1 cellular context compared by ENCODE assay signal in the genomic region with DNA sequence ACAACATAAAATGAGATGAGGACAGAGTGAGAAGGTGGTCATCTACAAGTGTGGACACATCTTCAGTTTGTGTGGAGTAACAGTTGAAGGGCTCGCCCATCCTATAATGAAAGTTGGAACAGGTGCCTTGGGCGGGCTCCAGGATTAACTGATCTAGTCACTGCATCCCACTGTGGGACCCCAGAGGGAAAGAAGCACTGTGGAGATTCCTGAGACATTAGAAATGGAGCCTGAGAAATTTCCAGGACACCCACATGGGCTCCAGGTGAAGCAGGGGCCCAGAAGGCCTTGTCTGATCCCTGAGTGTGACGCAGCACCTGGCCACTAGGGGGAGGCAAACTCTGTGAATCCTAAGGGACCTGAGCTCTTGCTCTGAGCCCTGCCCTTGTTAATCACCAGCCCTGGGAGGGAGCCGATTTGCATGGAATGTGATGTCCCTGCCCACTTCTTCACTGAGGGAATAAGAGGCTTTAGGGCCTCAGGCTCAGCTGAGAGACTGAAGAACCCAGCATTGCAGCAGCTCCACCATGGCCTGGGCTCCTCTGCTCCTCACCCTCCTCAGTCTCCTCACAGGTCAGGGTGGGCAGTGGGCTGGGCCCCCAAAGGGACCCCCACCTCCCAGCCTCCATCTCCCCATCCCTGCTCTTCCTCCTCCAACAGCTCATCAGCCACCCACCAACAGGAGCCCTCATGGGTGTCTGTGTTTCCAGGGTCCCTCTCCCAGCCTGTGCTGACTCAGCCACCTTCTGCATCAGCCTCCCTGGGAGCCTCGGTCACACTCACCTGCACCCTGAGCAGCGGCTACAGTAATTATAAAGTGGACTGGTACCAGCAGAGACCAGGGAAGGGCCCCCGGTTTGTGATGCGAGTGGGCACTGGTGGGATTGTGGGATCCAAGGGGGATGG.
A peak's percentile ranks its signal among the peaks of the same experiment; 100 is the strongest.
TF ChIP-seq lines count a peak whose summit lies in the region.

No MANE protein-coding gene starts in this region.

TF ChIP-seq in K562, 482 proteins besides CTCF, POLR2A, EP300 and RAD21 (continued from another document and continues in another):
- peak; percentile 78; the same call in 1 of the 2 replicates for TF ChIP-seq TSHZ1 (CRISPR knock-in tag; IDR thresholded peaks at IDR 0.05)
- TF ChIP-seq SMAD3 (CRISPR knock-in tag; conservative IDR thresholded peaks at IDR 0.05): peak; percentile 75; the same call in 1 of the 2 replicates
- peak; percentile 65; the same call in 1 of the 2 replicates for TF ChIP-seq KLF1 (tag; IDR thresholded peaks at IDR 0.05)
- TF ChIP-seq SNIP1 (IDR thresholded peaks at IDR 0.05; ENCODE audit: low read depth): no peak
- TF ChIP-seq, protein P1, sequence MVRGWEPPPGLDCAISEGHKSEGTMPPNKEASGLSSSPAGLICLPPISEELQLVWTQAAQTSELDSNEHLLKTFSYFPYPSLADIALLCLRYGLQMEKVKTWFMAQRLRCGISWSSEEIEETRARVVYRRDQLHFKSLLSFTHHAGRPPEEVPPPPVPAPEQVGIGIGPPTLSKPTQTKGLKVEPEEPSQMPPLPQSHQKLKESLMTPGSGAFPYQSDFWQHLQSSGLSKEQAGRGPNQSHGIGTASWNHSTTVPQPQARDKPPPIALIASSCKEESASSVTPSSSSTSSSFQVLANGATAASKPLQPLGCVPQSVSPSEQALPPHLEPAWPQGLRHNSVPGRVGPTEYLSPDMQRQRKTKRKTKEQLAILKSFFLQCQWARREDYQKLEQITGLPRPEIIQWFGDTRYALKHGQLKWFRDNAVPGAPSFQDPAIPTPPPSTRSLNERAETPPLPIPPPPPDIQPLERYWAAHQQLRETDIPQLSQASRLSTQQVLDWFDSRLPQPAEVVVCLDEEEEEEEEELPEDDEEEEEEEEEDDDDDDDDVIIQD (CRISPR knock-in tag; IDR thresholded peaks at IDR 0.05): peak; percentile 92
- no peak for TF ChIP-seq ZNF384 (IDR thresholded peaks at IDR 0.05; ENCODE audit: low read depth, low read length)
- peak; percentile 11 for TF ChIP-seq RBBP5 (IDR thresholded peaks at IDR 0.05; ENCODE audit: borderline replicate concordance, insufficient read depth, low read length, poor library complexity, severe bottlenecking)
- TF ChIP-seq, protein P2, sequence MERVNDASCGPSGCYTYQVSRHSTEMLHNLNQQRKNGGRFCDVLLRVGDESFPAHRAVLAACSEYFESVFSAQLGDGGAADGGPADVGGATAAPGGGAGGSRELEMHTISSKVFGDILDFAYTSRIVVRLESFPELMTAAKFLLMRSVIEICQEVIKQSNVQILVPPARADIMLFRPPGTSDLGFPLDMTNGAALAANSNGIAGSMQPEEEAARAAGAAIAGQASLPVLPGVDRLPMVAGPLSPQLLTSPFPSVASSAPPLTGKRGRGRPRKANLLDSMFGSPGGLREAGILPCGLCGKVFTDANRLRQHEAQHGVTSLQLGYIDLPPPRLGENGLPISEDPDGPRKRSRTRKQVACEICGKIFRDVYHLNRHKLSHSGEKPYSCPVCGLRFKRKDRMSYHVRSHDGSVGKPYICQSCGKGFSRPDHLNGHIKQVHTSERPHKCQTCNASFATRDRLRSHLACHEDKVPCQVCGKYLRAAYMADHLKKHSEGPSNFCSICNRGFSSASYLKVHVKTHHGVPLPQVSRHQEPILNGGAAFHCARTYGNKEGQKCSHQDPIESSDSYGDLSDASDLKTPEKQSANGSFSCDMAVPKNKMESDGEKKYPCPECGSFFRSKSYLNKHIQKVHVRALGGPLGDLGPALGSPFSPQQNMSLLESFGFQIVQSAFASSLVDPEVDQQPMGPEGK (CRISPR knock-in tag; IDR thresholded peaks at IDR 0.05; ENCODE audit: borderline replicate concordance): no peak
- TF ChIP-seq, protein P3, sequence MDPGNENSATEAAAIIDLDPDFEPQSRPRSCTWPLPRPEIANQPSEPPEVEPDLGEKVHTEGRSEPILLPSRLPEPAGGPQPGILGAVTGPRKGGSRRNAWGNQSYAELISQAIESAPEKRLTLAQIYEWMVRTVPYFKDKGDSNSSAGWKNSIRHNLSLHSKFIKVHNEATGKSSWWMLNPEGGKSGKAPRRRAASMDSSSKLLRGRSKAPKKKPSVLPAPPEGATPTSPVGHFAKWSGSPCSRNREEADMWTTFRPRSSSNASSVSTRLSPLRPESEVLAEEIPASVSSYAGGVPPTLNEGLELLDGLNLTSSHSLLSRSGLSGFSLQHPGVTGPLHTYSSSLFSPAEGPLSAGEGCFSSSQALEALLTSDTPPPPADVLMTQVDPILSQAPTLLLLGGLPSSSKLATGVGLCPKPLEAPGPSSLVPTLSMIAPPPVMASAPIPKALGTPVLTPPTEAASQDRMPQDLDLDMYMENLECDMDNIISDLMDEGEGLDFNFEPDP (CRISPR knock-in tag; IDR thresholded peaks at IDR 0.05): peak; percentile 81; the same call in 1 of the 2 replicates
- TF ChIP-seq JUNB (CRISPR knock-in tag; conservative IDR thresholded peaks at IDR 0.05): 0 out of 2 replicates have a peak, but pooled peaks have one; percentile 17
- TF ChIP-seq TAF1 (IDR thresholded peaks at IDR 0.05; ENCODE audit: control insufficient read depth, extremely low read depth, insufficient read depth, low read length, severe bottlenecking): no peak
- peak; percentile 58; the same call in 1 of the 2 replicates for TF ChIP-seq ZNF354B (CRISPR knock-in tag; IDR thresholded peaks at IDR 0.05)
- 0 out of 2 replicates have a peak, but pooled peaks have one; percentile 57 for TF ChIP-seq ZFP30 (CRISPR knock-in tag; IDR thresholded peaks at IDR 0.05; ENCODE audit: borderline replicate concordance)
- no peak for TF ChIP-seq FOS (IDR thresholded peaks at IDR 0.05; ENCODE audit: extremely low read depth, insufficient read length)
- peak in 1 of 2 experiments; percentile 60; a peak in 2 of 4 replicates for TF ChIP-seq TBL1XR1 (IDR thresholded peaks at IDR 0.05; ENCODE audit: low read length in 2 of 2)
- TF ChIP-seq ERF (CRISPR knock-in tag; IDR thresholded peaks at IDR 0.05): peak; percentile 91; the same call in 1 of the 2 replicates
- no peak for TF ChIP-seq SREBF2 (CRISPR knock-in tag; IDR thresholded peaks at IDR 0.05)
- TF ChIP-seq KDM2B (CRISPR knock-in tag; IDR thresholded peaks at IDR 0.05): 0 out of 2 replicates have a peak, but pooled peaks have one; percentile 15
- 0 out of 2 replicates have a peak, but pooled peaks have one; percentile 29 for TF ChIP-seq SP1 (CRISPR knock-in tag; IDR thresholded peaks at IDR 0.05)
- 0 out of 2 replicates have a peak, but pooled peaks have one; percentile 14 for TF ChIP-seq HEY1 (CRISPR knock-in tag; IDR thresholded peaks at IDR 0.05; ENCODE audit: borderline replicate concordance)
- TF ChIP-seq ETS2 (tag; IDR thresholded peaks at IDR 0.05; ENCODE audit: borderline replicate concordance, poor library complexity, severe bottlenecking): no peak
- peak; percentile 59; the same call in 1 of the 2 replicates for TF ChIP-seq ZNF707 (CRISPR knock-in tag; conservative IDR thresholded peaks at IDR 0.05)
- peak; percentile 43; the same call in 1 of the 2 replicates for TF ChIP-seq ZFX (CRISPR knock-in tag; IDR thresholded peaks at IDR 0.05)
- TF ChIP-seq, protein P4, sequence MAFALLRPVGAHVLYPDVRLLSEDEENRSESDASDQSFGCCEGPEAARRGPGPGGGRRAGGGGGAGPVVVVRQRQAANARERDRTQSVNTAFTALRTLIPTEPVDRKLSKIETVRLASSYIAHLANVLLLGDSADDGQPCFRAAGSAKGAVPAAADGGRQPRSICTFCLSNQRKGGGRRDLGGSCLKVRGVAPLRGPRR (CRISPR knock-in tag; IDR thresholded peaks at IDR 0.05): 0 out of 2 replicates have a peak, but pooled peaks have one; percentile 75
- peak; percentile 82 for TF ChIP-seq E2F3 (CRISPR knock-in tag; IDR thresholded peaks at IDR 0.05)
- peak; percentile 72; the same call in 1 of the 2 replicates for TF ChIP-seq ATF4 (CRISPR knock-in tag; IDR thresholded peaks at IDR 0.05)
- no peak for TF ChIP-seq ZNF589 (CRISPR knock-in tag; IDR thresholded peaks at IDR 0.05; ENCODE audit: low read depth)
- TF ChIP-seq, protein P5, sequence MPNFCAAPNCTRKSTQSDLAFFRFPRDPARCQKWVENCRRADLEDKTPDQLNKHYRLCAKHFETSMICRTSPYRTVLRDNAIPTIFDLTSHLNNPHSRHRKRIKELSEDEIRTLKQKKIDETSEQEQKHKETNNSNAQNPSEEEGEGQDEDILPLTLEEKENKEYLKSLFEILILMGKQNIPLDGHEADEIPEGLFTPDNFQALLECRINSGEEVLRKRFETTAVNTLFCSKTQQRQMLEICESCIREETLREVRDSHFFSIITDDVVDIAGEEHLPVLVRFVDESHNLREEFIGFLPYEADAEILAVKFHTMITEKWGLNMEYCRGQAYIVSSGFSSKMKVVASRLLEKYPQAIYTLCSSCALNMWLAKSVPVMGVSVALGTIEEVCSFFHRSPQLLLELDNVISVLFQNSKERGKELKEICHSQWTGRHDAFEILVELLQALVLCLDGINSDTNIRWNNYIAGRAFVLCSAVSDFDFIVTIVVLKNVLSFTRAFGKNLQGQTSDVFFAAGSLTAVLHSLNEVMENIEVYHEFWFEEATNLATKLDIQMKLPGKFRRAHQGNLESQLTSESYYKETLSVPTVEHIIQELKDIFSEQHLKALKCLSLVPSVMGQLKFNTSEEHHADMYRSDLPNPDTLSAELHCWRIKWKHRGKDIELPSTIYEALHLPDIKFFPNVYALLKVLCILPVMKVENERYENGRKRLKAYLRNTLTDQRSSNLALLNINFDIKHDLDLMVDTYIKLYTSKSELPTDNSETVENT (CRISPR knock-in tag; IDR thresholded peaks at IDR 0.05): peak; percentile 77; the same call in 1 of the 2 replicates
- peak; percentile 68; the same call in 1 of the 2 replicates for TF ChIP-seq KLF13 (tag; IDR thresholded peaks at IDR 0.05; ENCODE audit: borderline replicate concordance, low read depth)
- no peak for TF ChIP-seq ZNF146 (CRISPR knock-in tag; IDR thresholded peaks at IDR 0.05; ENCODE audit: unreplicated experiment)
- TF ChIP-seq, protein P6, sequence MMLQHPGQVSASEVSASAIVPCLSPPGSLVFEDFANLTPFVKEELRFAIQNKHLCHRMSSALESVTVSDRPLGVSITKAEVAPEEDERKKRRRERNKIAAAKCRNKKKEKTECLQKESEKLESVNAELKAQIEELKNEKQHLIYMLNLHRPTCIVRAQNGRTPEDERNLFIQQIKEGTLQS (IDR thresholded peaks at IDR 0.05): no peak
- TF ChIP-seq, protein P6 (CRISPR knock-in tag; conservative IDR thresholded peaks at IDR 0.05): peak; percentile 79; the same call in 1 of the 2 replicates
- TF ChIP-seq PBX2 (CRISPR knock-in tag; IDR thresholded peaks at IDR 0.05; ENCODE audit: low read depth): 0 out of 2 replicates have a peak, but pooled peaks have one; percentile 12
- TF ChIP-seq PBX2 (tag; conservative IDR thresholded peaks at IDR 0.05; ENCODE audit: low read depth): no peak; the same call in 1 of the 2 replicates
- TF ChIP-seq ZC3H11A (IDR thresholded peaks at IDR 0.05; ENCODE audit: low read depth, low read length): no peak
- peak; percentile 7; the same call in 1 of the 2 replicates for TF ChIP-seq ZBTB34 (CRISPR knock-in tag; IDR thresholded peaks at IDR 0.05)
